ENCODE assay signal across 21 cellular contexts in genomic region chr1:27645071-27645415, GRCh38. TPM values are rescaled to one million over a fixed set of nuclear protein-coding genes. Genes with fewer than 3 reads are reported as not detected.
"Had no signal": no experiment of that assay in that cellular context is flagged by ENCODE, and none has a peak within 500 bp of the region (broad histone marks: within the 10 kb centered on the region; RNA-seq: fewer than 3 reads in every experiment).

No MANE protein-coding gene starts in this region.

- H3K4me3 Mint-ChIP-seq: activated B cell treated with CpG ODN at 0.5 μM for 24 hours; activated CD8-positive, alpha-beta memory T cell treated with anti-CD3 and anti-CD28 coated beads, Interleukin-2, amount 10 ng/mL, durations not matched to agents 7 days and 5 days; activated naive CD4-positive, alpha-beta T cell treated with anti-CD3 and anti-CD28 coated beads, Interleukin-2, amount 50 U/mL, for 24 hours; activated T-cell treated with anti-CD3 and anti-CD28 coated beads, Interleukin-2, amount 50 U/mL, for 24 hours; activated T-helper 1 cell treated with anti-CD3 and anti-CD28 coated beads, Interleukin-12 subunit alpha, Interleukin-12 subunit beta, Interleukin-2, Interleukin-4 antibody, amounts not matched to agents 30 ng/mL and 10 ng/mL and 1 ng/mL, durations not matched to agents 14 hours and 24 hours and 36 hours; T-helper 1 cell treated with Interleukin-12 subunit alpha and Interleukin-12 subunit beta and Interleukin-4 antibody, amounts not matched to agents 30 μg/mL and 1 μg/mL, for 36 hours had no signal

- H3K36me3 Mint-ChIP-seq: activated CD8-positive, alpha-beta memory T cell treated with anti-CD3 and anti-CD28 coated beads, Interleukin-2, amount 10 ng/mL, durations not matched to agents 7 days and 5 days; activated naive CD4-positive, alpha-beta T cell treated with anti-CD3 and anti-CD28 coated beads, Interleukin-2, amount 50 U/mL, for 24 hours had no signal

- H3K27ac Mint-ChIP-seq: activated B cell treated with CpG ODN at 0.5 μM for 24 hours; activated CD8-positive, alpha-beta memory T cell treated with anti-CD3 and anti-CD28 coated beads, Interleukin-2, amount 10 ng/mL, durations not matched to agents 7 days and 5 days; activated naive CD4-positive, alpha-beta T cell treated with anti-CD3 and anti-CD28 coated beads, Interleukin-2, amount 50 U/mL, for 24 hours; activated T-cell treated with anti-CD3 and anti-CD28 coated beads, Interleukin-2, amount 50 U/mL, for 24 hours; activated T-helper 1 cell treated with anti-CD3 and anti-CD28 coated beads, Interleukin-12 subunit alpha, Interleukin-12 subunit beta, Interleukin-2, Interleukin-4 antibody, amounts not matched to agents 30 ng/mL and 10 ng/mL and 1 ng/mL, durations not matched to agents 14 hours and 24 hours and 36 hours; T-helper 1 cell treated with Interleukin-12 subunit alpha and Interleukin-12 subunit beta and Interleukin-4 antibody, amounts not matched to agents 30 μg/mL and 1 μg/mL, for 36 hours had no signal

- H3K9me3 Mint-ChIP-seq: activated B cell treated with CpG ODN at 0.5 μM for 24 hours; activated naive CD4-positive, alpha-beta T cell treated with anti-CD3 and anti-CD28 coated beads, Interleukin-2, amount 50 U/mL, for 24 hours; activated T-cell treated with anti-CD3 and anti-CD28 coated beads, Interleukin-2, amount 50 U/mL, for 24 hours; activated T-helper 1 cell treated with anti-CD3 and anti-CD28 coated beads, Interleukin-12 subunit alpha, Interleukin-12 subunit beta, Interleukin-2, Interleukin-4 antibody, amounts not matched to agents 30 ng/mL and 10 ng/mL and 1 ng/mL, durations not matched to agents 14 hours and 24 hours and 36 hours; T-helper 1 cell treated with Interleukin-12 subunit alpha and Interleukin-12 subunit beta and Interleukin-4 antibody, amounts not matched to agents 30 μg/mL and 1 μg/mL, for 36 hours had no signal

- H3K27me3 Mint-ChIP-seq: activated B cell treated with CpG ODN at 0.5 μM for 24 hours; activated CD8-positive, alpha-beta memory T cell treated with anti-CD3 and anti-CD28 coated beads, Interleukin-2, amount 10 ng/mL, durations not matched to agents 7 days and 5 days; activated naive CD4-positive, alpha-beta T cell treated with anti-CD3 and anti-CD28 coated beads, Interleukin-2, amount 50 U/mL, for 24 hours; activated T-cell treated with anti-CD3 and anti-CD28 coated beads, Interleukin-2, amount 50 U/mL, for 24 hours had no signal

- DNase-seq: activated B cell treated with CpG ODN at 0.5 μM for 24 hours; activated CD8-positive, alpha-beta memory T cell treated with anti-CD3 and anti-CD28 coated beads, Interleukin-2, amount 10 ng/mL, durations not matched to agents 7 days and 5 days; activated effector memory CD4-positive, alpha-beta T cell treated with Interleukin-2 at 50 U/mL for 16 hours; activated naive CD4-positive, alpha-beta T cell; activated T-cell treated with anti-CD3 and anti-CD28 coated beads, Interleukin-2, amount 50 U/mL, for 24 hours; body of pancreas; Kasumi-1; NCI-H1105 treated with DMSO at 0.1 percent for 48 hours; NCI-H1436 treated with DMSO at 0.1 percent for 48 hours; NCI-H187; NCI-H2081; NCI-H510A treated with DMSO at 0.1 percent for 48 hours; NCI-H69; PC-3; SHP77; T1000 had no signal

- H3K9me3 ChIP-seq: ascending aorta, body of pancreas had no signal

- H3K4me3 ChIP-seq: ascending aorta, body of pancreas had no signal

- H3K27me3 ChIP-seq: ascending aorta, body of pancreas had no signal

- H3K36me3 ChIP-seq: ascending aorta had no signal

- ATAC-seq: activated CD8-positive, alpha-beta memory T cell treated with anti-CD3 and anti-CD28 coated beads, Interleukin-2, amount 10 ng/mL, durations not matched to agents 7 days and 5 days; body of pancreas; PC-3 had no signal

RNA-seq across cellular contexts. Expression of gene FGR, which starts 10.1 kb away (rescaled TPM):
- total RNA-seq: PC-3, SK-MEL-5 had no signal
